Comparison of ENCODE assay signal across 17 cellular contexts in genomic region chr10:87930929-87931835, GRCh38.
DNase-seq lines count a peak whose midpoint lies in the region; ATAC-seq and TF ChIP-seq lines count a peak whose summit lies in the region.
"Had no signal": no experiment of that assay in that cellular context is flagged by ENCODE, and none has a peak within 500 bp of the region (broad histone marks: within the 10 kb centered on the region; RNA-seq: fewer than 3 reads in every experiment).

No MANE protein-coding gene starts in this region.

- intact Hi-C loops in right cardiac atrium (cut with DNase I): loop anchor here in 1 of 4 donors (10.0 kb wide), 1 partner anchor 56 kb away; no protein-coding TSS in a partner anchor

- no peak overlapping the region for H2AK5ac ChIP-seq in mesenchymal stem cell (ENCODE audit: low read length, severe bottlenecking)

- no peak overlapping the region for H4K8ac ChIP-seq in mesenchymal stem cell (ENCODE audit: low read length)

- no peak overlapping the region for H2AFZ ChIP-seq in mesenchymal stem cell (ENCODE audit: low read depth, low read length)

- H3K23ac ChIP-seq in mesenchymal stem cell (ENCODE audit: low read length in 2 of 2): no peak overlapping the region

- no peak overlapping the region for H3K18ac ChIP-seq in mesenchymal stem cell (ENCODE audit: low read depth in 1 of 2, low read length in 2 of 2)

- TF ChIP-seq CTCF in GM06990 (IDR thresholded peaks at IDR 0.05; ENCODE audit: insufficient read depth, low read length, poor library complexity, severe bottlenecking): no peak

- H3K9me3 ChIP-seq in mesenchymal stem cell (ENCODE audit: control insufficient read depth, low read length) (no peaks in the 10 kb centered on the region), right cardiac atrium (ENCODE audit: control insufficient read depth, low read length) (no peaks in the 10 kb centered on the region)
- H3K9me3 ChIP-seq: gastroesophageal sphincter, right lobe of liver, SJSA1 had no signal

- no peak overlapping the region for H2BK15ac ChIP-seq in mesenchymal stem cell (ENCODE audit: low read depth, poor library complexity, severe bottlenecking)

- no peak overlapping the region for H3K27ac ChIP-seq in mesenchymal stem cell (ENCODE audit: low read length, poor library complexity, severe bottlenecking)
- no peak overlapping the region for H3K27ac ChIP-seq in right cardiac atrium (ENCODE audit: low read length)
- H3K27ac ChIP-seq: gastroesophageal sphincter, right lobe of liver, SJSA1 had no signal

- WGBS in mesenchymal stem cell: 31% methylated on average over 1 of the region's 4 CpGs
- 84% methylated on average over 4 of the region's 4 CpGs for WGBS in right cardiac atrium

- H3K36me3 ChIP-seq in GM06990 (ENCODE audit: control insufficient read depth, insufficient read depth, low read length) (no peaks in the 10 kb centered on the region), mesenchymal stem cell (ENCODE audit: control insufficient read depth in 1 of 2, insufficient read depth in 2 of 2, low read depth in 1 of 2, low read length in 2 of 2) (peaks cover 0 to 32% of the 10 kb centered on the region in 2 experiments)

- no peak overlapping the region for H4K91ac ChIP-seq in mesenchymal stem cell (ENCODE audit: low read length)

- H3K9ac ChIP-seq in mesenchymal stem cell (ENCODE audit: low read length): peak overlapping the region; percentile 2

- no peaks in the 10 kb centered on the region for H3K4me1 ChIP-seq in mesenchymal stem cell (ENCODE audit: control insufficient read depth, insufficient read depth, low read depth, low read length)
- peaks cover 6% of the 10 kb centered on the region for H3K4me1 ChIP-seq in right cardiac atrium (ENCODE audit: control insufficient read depth, insufficient read depth, low read length)

- H2BK5ac ChIP-seq in mesenchymal stem cell (ENCODE audit: low read depth, low read length, poor library complexity, severe bottlenecking): no peak overlapping the region

- no peaks in the 10 kb centered on the region for H3K27me3 ChIP-seq in GM06990 (replicated peaks; ENCODE audit: control insufficient read depth, insufficient read depth, low read length)
- no peaks in the 10 kb centered on the region for H3K27me3 ChIP-seq in mesenchymal stem cell (ENCODE audit: control insufficient read depth in 1 of 2, insufficient read depth in 1 of 2, low read length in 2 of 2)
- no peaks in the 10 kb centered on the region for H3K27me3 ChIP-seq in right cardiac atrium (ENCODE audit: control insufficient read depth, insufficient read depth)
- H3K27me3 ChIP-seq: gastroesophageal sphincter, right lobe of liver, SJSA1 had no signal

- H3K79me1 ChIP-seq in mesenchymal stem cell (replicated peaks; ENCODE audit: low read length, poor library complexity, severe bottlenecking): peaks cover 3% of the 10 kb centered on the region

- H3K4me3 ChIP-seq in GM06990 (replicated peaks; ENCODE audit: low read depth, low read length): no peak overlapping the region; the same call in 1 of the 2 replicates
- no peak overlapping the region for H3K4me3 ChIP-seq in mesenchymal stem cell (ENCODE audit: insufficient read depth in 1 of 2, low read depth in 1 of 2, low read length in 2 of 2)
- H3K4me3 ChIP-seq in right cardiac atrium (ENCODE audit: low read length): no peak overlapping the region
- H3K4me3 ChIP-seq: gastroesophageal sphincter, right lobe of liver, SJSA1 had no signal

- ATAC-seq in GM19035 (IDR thresholded peaks at IDR 0.05; ENCODE audit: unreplicated experiment) (peak; percentile 31), HG02973 (IDR thresholded peaks at IDR 0.05; ENCODE audit: unreplicated experiment) (no peak), GM19023 (IDR thresholded peaks at IDR 0.05; ENCODE audit: unreplicated experiment) (no peak), right cardiac atrium (no peak)
- ATAC-seq: gastroesophageal sphincter had no signal

- peak; percentile 44 for DNase-seq in GM06990 (ENCODE audit: extremely low read depth, insufficient read length)
- DNase-seq in OCI-M1 (lab: John Stamatoyannopoulos, UW): peak; percentile 37
- peak; percentile 38 for DNase-seq in mesenchymal stem cell
- DNase-seq in T1000 (lab: John Stamatoyannopoulos, UW): no peak
- DNase-seq in right cardiac atrium: no peak
- DNase-seq: activated CD4-positive, CD25-positive, alpha-beta regulatory T cell; activated T-cell treated with anti-CD3 and anti-CD28 coated beads, Interleukin-2, amount 50 U/mL, for 72 hours; effector CD8-positive, alpha-beta T cell; H7; kidney glomerular epithelial cell; NCI-H82; right lobe of liver had no signal

- H2BK12ac ChIP-seq in mesenchymal stem cell (ENCODE audit: low read length in 2 of 2): no peak overlapping the region

- no peak overlapping the region for H3K14ac ChIP-seq in mesenchymal stem cell (ENCODE audit: low read length in 2 of 2)

- no peak overlapping the region for H3K4ac ChIP-seq in mesenchymal stem cell (ENCODE audit: low read depth in 1 of 2, low read length in 2 of 2)

- H3K4me2 ChIP-seq in mesenchymal stem cell (ENCODE audit: low read length, poor library complexity, severe bottlenecking): no peak overlapping the region

- H2BK120ac ChIP-seq in mesenchymal stem cell (ENCODE audit: low read depth, low read length): no peak overlapping the region

Comparison
In these comparisons a context has a peak if more than half of its experiments do, and no peak if none do; other contexts are left out.
1. DNase-seq: peak in GM06990 (single experiment), OCI-M1 (single experiment) and mesenchymal stem cell (single experiment); none in T1000 (single experiment) and right cardiac atrium (0 of 3).